In genomic region chr7:50739744-50740455, GRCh38 we compare ENCODE assay signal across 8 cellular contexts. TPM values are rescaled to one million over a fixed set of nuclear protein-coding genes. Genes with fewer than 3 reads are reported as not detected.
DNase-seq lines count a peak whose midpoint lies in the region; ATAC-seq and TF ChIP-seq lines count a peak whose summit lies in the region.

No MANE protein-coding gene starts in this region.

- DNase-seq in AG10803 (ENCODE audit: low read depth) (peak; percentile 41), foreskin melanocyte (peak; percentile 77), sciatic nerve (ENCODE audit: low spot score) (no peak), NCI-H1092 (lab: John Stamatoyannopoulos, UW) (no peak)
- peak; percentile 60 for DNase-seq in activated CD4-positive, alpha-beta T cell treated with anti-CD3 and anti-CD28 coated beads, Interleukin-2, amount 50 U/mL, for 1 hour
- peak; percentile 23 to 47 for DNase-seq in stimulated activated CD8-positive, alpha-beta memory T cell treated with anti-CD3 and anti-CD28 coated beads, Interleukin-15, amount 100 ng/mL, for 4 hours (ENCODE audit: low read depth in 2 of 2)

- no peak overlapping the region for H3K4me3 ChIP-seq in AG10803 (ENCODE audit: low read length)

- TF ChIP-seq CTCF in AG10803 (conservative IDR thresholded peaks at IDR 0.05; ENCODE audit: low read length): no peak

- peak; percentile 77 for ATAC-seq in HG02981 (IDR thresholded peaks at IDR 0.05; ENCODE audit: unreplicated experiment)
- ATAC-seq in sciatic nerve: no peak
- no peak for ATAC-seq in GM19324 (IDR thresholded peaks at IDR 0.05; ENCODE audit: low FRiP score, unreplicated experiment)

- intact Hi-C loops in sciatic nerve (cut with DNase I): loop anchor here (10.0 kb wide), 1 partner anchor 1415 kb away; no protein-coding TSS in a partner anchor

RNA-seq across cellular contexts. Expression of gene GRB10, which starts 42.8 kb away (rescaled TPM):
- 57.1 TPM for total RNA-seq in sciatic nerve

Comparison
In these comparisons a context has a peak if more than half of its experiments do, and no peak if none do; other contexts are left out.
1. DNase-seq: peak in AG10803 (single experiment), activated CD4-positive, alpha-beta T cell treated with anti-CD3 and anti-CD28 coated beads, Interleukin-2, amount 50 U/mL, for 1 hour (single experiment), foreskin melanocyte (single experiment) and stimulated activated CD8-positive, alpha-beta memory T cell treated with anti-CD3 and anti-CD28 coated beads, Interleukin-15, amount 100 ng/mL, for 4 hours (2 of 2); none in sciatic nerve (single experiment) and NCI-H1092 (single experiment).